ENCODE assay signal across 1 cellular context in genomic region chr10:12068467-12069269, GRCh38.
A peak's percentile ranks its signal among the peaks of the same experiment; 100 is the strongest.
TF ChIP-seq lines count a peak whose summit lies in the region.

A gene with protein sequence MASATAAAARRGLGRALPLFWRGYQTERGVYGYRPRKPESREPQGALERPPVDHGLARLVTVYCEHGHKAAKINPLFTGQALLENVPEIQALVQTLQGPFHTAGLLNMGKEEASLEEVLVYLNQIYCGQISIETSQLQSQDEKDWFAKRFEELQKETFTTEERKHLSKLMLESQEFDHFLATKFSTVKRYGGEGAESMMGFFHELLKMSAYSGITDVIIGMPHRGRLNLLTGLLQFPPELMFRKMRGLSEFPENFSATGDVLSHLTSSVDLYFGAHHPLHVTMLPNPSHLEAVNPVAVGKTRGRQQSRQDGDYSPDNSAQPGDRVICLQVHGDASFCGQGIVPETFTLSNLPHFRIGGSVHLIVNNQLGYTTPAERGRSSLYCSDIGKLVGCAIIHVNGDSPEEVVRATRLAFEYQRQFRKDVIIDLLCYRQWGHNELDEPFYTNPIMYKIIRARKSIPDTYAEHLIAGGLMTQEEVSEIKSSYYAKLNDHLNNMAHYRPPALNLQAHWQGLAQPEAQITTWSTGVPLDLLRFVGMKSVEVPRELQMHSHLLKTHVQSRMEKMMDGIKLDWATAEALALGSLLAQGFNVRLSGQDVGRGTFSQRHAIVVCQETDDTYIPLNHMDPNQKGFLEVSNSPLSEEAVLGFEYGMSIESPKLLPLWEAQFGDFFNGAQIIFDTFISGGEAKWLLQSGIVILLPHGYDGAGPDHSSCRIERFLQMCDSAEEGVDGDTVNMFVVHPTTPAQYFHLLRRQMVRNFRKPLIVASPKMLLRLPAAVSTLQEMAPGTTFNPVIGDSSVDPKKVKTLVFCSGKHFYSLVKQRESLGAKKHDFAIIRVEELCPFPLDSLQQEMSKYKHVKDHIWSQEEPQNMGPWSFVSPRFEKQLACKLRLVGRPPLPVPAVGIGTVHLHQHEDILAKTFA (plus strand): TSS chr10:12068954. CDS start chr10:12069034, 80 bp downstream.

TF ChIP-seq in GM12878, 131 proteins besides CTCF, POLR2A, EP300 and RAD21 (continued from another document and continues in another):
- TF ChIP-seq, protein P1, sequence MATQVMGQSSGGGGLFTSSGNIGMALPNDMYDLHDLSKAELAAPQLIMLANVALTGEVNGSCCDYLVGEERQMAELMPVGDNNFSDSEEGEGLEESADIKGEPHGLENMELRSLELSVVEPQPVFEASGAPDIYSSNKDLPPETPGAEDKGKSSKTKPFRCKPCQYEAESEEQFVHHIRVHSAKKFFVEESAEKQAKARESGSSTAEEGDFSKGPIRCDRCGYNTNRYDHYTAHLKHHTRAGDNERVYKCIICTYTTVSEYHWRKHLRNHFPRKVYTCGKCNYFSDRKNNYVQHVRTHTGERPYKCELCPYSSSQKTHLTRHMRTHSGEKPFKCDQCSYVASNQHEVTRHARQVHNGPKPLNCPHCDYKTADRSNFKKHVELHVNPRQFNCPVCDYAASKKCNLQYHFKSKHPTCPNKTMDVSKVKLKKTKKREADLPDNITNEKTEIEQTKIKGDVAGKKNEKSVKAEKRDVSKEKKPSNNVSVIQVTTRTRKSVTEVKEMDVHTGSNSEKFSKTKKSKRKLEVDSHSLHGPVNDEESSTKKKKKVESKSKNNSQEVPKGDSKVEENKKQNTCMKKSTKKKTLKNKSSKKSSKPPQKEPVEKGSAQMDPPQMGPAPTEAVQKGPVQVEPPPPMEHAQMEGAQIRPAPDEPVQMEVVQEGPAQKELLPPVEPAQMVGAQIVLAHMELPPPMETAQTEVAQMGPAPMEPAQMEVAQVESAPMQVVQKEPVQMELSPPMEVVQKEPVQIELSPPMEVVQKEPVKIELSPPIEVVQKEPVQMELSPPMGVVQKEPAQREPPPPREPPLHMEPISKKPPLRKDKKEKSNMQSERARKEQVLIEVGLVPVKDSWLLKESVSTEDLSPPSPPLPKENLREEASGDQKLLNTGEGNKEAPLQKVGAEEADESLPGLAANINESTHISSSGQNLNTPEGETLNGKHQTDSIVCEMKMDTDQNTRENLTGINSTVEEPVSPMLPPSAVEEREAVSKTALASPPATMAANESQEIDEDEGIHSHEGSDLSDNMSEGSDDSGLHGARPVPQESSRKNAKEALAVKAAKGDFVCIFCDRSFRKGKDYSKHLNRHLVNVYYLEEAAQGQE (IDR thresholded peaks at IDR 0.05; ENCODE audit: low read depth, low read length) = no peak
- TF ChIP-seq NR2C1 (IDR thresholded peaks at IDR 0.05) = no peak
- TF ChIP-seq KAT2A (conservative IDR thresholded peaks at IDR 0.05; ENCODE audit: control insufficient read depth, low read depth, low read length) = no peak
- no peak for TF ChIP-seq MEF2A (IDR thresholded peaks at IDR 0.05; ENCODE audit: insufficient read depth, low read depth, low read length)
- peak; percentile 72; the same call in 1 of the 2 replicates for TF ChIP-seq ZSCAN29 (IDR thresholded peaks at IDR 0.05)
- TF ChIP-seq RAD51 (IDR thresholded peaks at IDR 0.05) = no peak
- TF ChIP-seq NBN (IDR thresholded peaks at IDR 0.05) = peak; percentile 51
- TF ChIP-seq SUZ12 (IDR thresholded peaks at IDR 0.05; ENCODE audit: unreplicated experiment) = no peak
- TF ChIP-seq, protein P2, sequence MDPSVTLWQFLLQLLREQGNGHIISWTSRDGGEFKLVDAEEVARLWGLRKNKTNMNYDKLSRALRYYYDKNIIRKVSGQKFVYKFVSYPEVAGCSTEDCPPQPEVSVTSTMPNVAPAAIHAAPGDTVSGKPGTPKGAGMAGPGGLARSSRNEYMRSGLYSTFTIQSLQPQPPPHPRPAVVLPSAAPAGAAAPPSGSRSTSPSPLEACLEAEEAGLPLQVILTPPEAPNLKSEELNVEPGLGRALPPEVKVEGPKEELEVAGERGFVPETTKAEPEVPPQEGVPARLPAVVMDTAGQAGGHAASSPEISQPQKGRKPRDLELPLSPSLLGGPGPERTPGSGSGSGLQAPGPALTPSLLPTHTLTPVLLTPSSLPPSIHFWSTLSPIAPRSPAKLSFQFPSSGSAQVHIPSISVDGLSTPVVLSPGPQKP (IDR thresholded peaks at IDR 0.05; ENCODE audit: low read depth, low read length) = peak; percentile 33; the same call in 1 of the 2 replicates
- no peak for TF ChIP-seq NFIC (IDR thresholded peaks at IDR 0.05; ENCODE audit: low read depth, low read length)
- TF ChIP-seq RUNX3 (IDR thresholded peaks at IDR 0.05; ENCODE audit: low read length) = peak; percentile 91
- TF ChIP-seq, protein P3, sequence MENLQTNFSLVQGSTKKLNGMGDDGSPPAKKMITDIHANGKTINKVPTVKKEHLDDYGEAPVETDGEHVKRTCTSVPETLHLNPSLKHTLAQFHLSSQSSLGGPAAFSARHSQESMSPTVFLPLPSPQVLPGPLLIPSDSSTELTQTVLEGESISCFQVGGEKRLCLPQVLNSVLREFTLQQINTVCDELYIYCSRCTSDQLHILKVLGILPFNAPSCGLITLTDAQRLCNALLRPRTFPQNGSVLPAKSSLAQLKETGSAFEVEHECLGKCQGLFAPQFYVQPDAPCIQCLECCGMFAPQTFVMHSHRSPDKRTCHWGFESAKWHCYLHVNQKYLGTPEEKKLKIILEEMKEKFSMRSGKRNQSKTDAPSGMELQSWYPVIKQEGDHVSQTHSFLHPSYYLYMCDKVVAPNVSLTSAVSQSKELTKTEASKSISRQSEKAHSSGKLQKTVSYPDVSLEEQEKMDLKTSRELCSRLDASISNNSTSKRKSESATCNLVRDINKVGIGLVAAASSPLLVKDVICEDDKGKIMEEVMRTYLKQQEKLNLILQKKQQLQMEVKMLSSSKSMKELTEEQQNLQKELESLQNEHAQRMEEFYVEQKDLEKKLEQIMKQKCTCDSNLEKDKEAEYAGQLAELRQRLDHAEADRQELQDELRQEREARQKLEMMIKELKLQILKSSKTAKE (IDR thresholded peaks at IDR 0.05; ENCODE audit: low read depth, poor library complexity, severe bottlenecking) = no peak
- peak; percentile 91 for TF ChIP-seq HDGF (IDR thresholded peaks at IDR 0.05)
- no peak for TF ChIP-seq SREBF2 (IDR thresholded peaks at IDR 0.05; ENCODE audit: low read length)
- TF ChIP-seq E2F8 (IDR thresholded peaks at IDR 0.05; ENCODE audit: low read depth, partially characterized antibody) = peak; percentile 89
- no peak for TF ChIP-seq NFYA (IDR thresholded peaks at IDR 0.05; ENCODE audit: borderline replicate concordance, low read depth, low read length)
- TF ChIP-seq SMAD5 (IDR thresholded peaks at IDR 0.05; ENCODE audit: low read depth) = no peak
- TF ChIP-seq MYC (IDR thresholded peaks at IDR 0.05; ENCODE audit: insufficient read depth, insufficient read length, insufficient replicate concordance, low read length, severe bottlenecking) = no peak
- no peak for TF ChIP-seq YBX1 (IDR thresholded peaks at IDR 0.05)
- peak; percentile 33 for TF ChIP-seq MEF2B (IDR thresholded peaks at IDR 0.05; ENCODE audit: partially characterized antibody, poor library complexity, severe bottlenecking)
- TF ChIP-seq CHD4 (IDR thresholded peaks at IDR 0.05) = no peak
- TF ChIP-seq, protein P4, sequence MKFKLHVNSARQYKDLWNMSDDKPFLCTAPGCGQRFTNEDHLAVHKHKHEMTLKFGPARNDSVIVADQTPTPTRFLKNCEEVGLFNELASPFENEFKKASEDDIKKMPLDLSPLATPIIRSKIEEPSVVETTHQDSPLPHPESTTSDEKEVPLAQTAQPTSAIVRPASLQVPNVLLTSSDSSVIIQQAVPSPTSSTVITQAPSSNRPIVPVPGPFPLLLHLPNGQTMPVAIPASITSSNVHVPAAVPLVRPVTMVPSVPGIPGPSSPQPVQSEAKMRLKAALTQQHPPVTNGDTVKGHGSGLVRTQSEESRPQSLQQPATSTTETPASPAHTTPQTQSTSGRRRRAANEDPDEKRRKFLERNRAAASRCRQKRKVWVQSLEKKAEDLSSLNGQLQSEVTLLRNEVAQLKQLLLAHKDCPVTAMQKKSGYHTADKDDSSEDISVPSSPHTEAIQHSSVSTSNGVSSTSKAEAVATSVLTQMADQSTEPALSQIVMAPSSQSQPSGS (IDR thresholded peaks at IDR 0.05; ENCODE audit: low read length) = no peak
- TF ChIP-seq POU2F2 (IDR thresholded peaks at IDR 0.05; ENCODE audit: borderline replicate concordance, low read depth, low read length) = peak; percentile 35; the same call in 1 of the 3 replicates
- TF ChIP-seq E2F4 (IDR thresholded peaks at IDR 0.05; ENCODE audit: low read depth, low read length) = peak; percentile 74; the same call in 1 of the 2 replicates
- TF ChIP-seq ZNF24 (IDR thresholded peaks at IDR 0.05) = no peak; the same call in 1 of the 2 replicates
- no peak for TF ChIP-seq STAT1 (conservative IDR thresholded peaks at IDR 0.05)
- no peak for TF ChIP-seq ZZZ3 (IDR thresholded peaks at IDR 0.05; ENCODE audit: control insufficient read depth, insufficient read length, low read depth)
- TF ChIP-seq ZBTB40 (IDR thresholded peaks at IDR 0.05; ENCODE audit: borderline replicate concordance) = no peak; the same call in 1 of the 2 replicates
- no peak for TF ChIP-seq TCF7 (IDR thresholded peaks at IDR 0.05; ENCODE audit: borderline replicate concordance)
- peak; percentile 44; the same call in 1 of the 2 replicates for TF ChIP-seq POLR2AphosphoS2 (IDR thresholded peaks at IDR 0.05; ENCODE audit: low read depth, low read length)
- TF ChIP-seq ZBTB33 (IDR thresholded peaks at IDR 0.05) = no peak
